ENCODE assay signal across 20 cellular contexts in genomic region chr2:172372436-172372835, GRCh38. TPM values are rescaled to one million over a fixed set of nuclear protein-coding genes. Genes with fewer than 3 reads are reported as not detected.
A peak's percentile ranks its signal among the peaks of the same experiment; 100 is the strongest.
DNase-seq lines count a peak whose midpoint lies in the region; ATAC-seq, FAIRE-seq and TF ChIP-seq lines count a peak whose summit lies in the region.
"Had no signal": no experiment of that assay in that cellular context is flagged by ENCODE, and none has a peak within 500 bp of the region (broad histone marks: within the 10 kb centered on the region; RNA-seq: fewer than 3 reads in every experiment).

No MANE protein-coding gene starts in this region.

- H3K9me1 ChIP-seq in keratinocyte (ENCODE audit: control insufficient read depth, extremely low read depth, insufficient read depth, low read length) = no peaks in the 10 kb centered on the region

- POLR2A ChIA-PET in PC-3 (lab: Charles Lee; ENCODE audit: unreplicated experiment) = interaction anchor here (0.6 kb wide), 1 partner anchor 195 kb away, joined by 5 read pairs; no protein-coding TSS in a partner anchor

- H3K27ac ChIP-seq in RWPE2 (ENCODE audit: poor library complexity, severe bottlenecking) (peak overlapping the region; percentile 46), keratinocyte (ENCODE audit: control insufficient read depth, insufficient read depth, low read length) (peak overlapping the region; percentile 55), PC-3 (ENCODE audit: low read length) (no peak overlapping the region), pancreas (no peak overlapping the region)
- no peak overlapping the region for H3K27ac ChIP-seq in effector memory CD4-positive, alpha-beta T cell (ENCODE audit: insufficient read depth, low read length, poor library complexity, severe bottlenecking)
- H3K27ac ChIP-seq: C4-2B, SJCRH30 had no signal

- DNase-seq in HPDE6-E6E7 (ENCODE audit: extremely low spot score) = peak; percentile 75
- DNase-seq in NCI-H146 treated with DMSO at 0.1 percent for 48 hours (lab: John Stamatoyannopoulos, UW; ENCODE audit: unreplicated experiment) = peak; percentile 80
- no peak for DNase-seq in RWPE2 (ENCODE audit: low spot score)
- DNase-seq in keratinocyte (ENCODE audit: low read depth, low spot score) = peak; percentile 85
- DNase-seq in effector memory CD4-positive, alpha-beta T cell = no peak
- DNase-seq in PC-3 = no peak
- no peak for DNase-seq in pancreas
- DNase-seq: DND-41; H9; NCI-H1694 treated with DMSO at 0.1 percent for 48 hours; NCI-H2107; NK-92 treated with Interleukin-12 subunit alpha and Interleukin-12 subunit beta, amount 100 ng/mL, for 24 hours; RPMI8226; SJCRH30 had no signal

- H3K27me3 ChIP-seq in RWPE2 (ENCODE audit: insufficient read depth, poor library complexity, severe bottlenecking) = no peaks in the 10 kb centered on the region
- H3K27me3 ChIP-seq in keratinocyte (ENCODE audit: control insufficient read depth, extremely low read depth, insufficient read depth, low read length) = no peaks in the 10 kb centered on the region
- H3K27me3 ChIP-seq in effector memory CD4-positive, alpha-beta T cell (replicated peaks; ENCODE audit: control insufficient read depth, insufficient read depth, low read length, poor library complexity, severe bottlenecking) = no peaks in the 10 kb centered on the region
- H3K27me3 ChIP-seq in PC-3 (ENCODE audit: low read length) = no peaks in the 10 kb centered on the region
- H3K27me3 ChIP-seq in pancreas = no peaks in the 10 kb centered on the region
- H3K27me3 ChIP-seq: SJCRH30 had no signal

- ATAC-seq in RWPE2 (ENCODE audit: low read depth) = peak; percentile 97
- no peak for ATAC-seq in PC-3
- ATAC-seq in HG02981 (IDR thresholded peaks at IDR 0.05; ENCODE audit: unreplicated experiment) = no peak
- no peak for ATAC-seq in pancreas
- ATAC-seq: GM12878 had no signal

- no peaks in the 10 kb centered on the region for H3K36me3 ChIP-seq in RWPE2 (ENCODE audit: low read depth)
- no peaks in the 10 kb centered on the region for H3K36me3 ChIP-seq in keratinocyte (ENCODE audit: control insufficient read depth in 2 of 2, extremely low read depth in 1 of 2, insufficient read depth in 2 of 2, low read length in 2 of 2)
- no peaks in the 10 kb centered on the region for H3K36me3 ChIP-seq in effector memory CD4-positive, alpha-beta T cell (ENCODE audit: control insufficient read depth, insufficient read depth, low read length)
- no peaks in the 10 kb centered on the region for H3K36me3 ChIP-seq in PC-3 (ENCODE audit: low read depth, low read length)
- no peaks in the 10 kb centered on the region for H3K36me3 ChIP-seq in pancreas
- H3K36me3 ChIP-seq: SJCRH30 had no signal

- H3K79me2 ChIP-seq in keratinocyte (ENCODE audit: control insufficient read depth, insufficient read depth, low read length) (no peaks in the 10 kb centered on the region), PC-3 (ENCODE audit: low read length) (no peaks in the 10 kb centered on the region)

- H3K4me3 ChIP-seq in RWPE2 (ENCODE audit: severe bottlenecking) (no peak overlapping the region), keratinocyte (ENCODE audit: control insufficient read depth in 2 of 3, extremely low read depth in 1 of 3, insufficient read depth in 2 of 3, low read depth in 1 of 3, low read length in 3 of 3) (no peak overlapping the region), PC-3 (ENCODE audit: low read length) (no peak overlapping the region), pancreas (no peak overlapping the region)
- H3K4me3 ChIP-seq in effector memory CD4-positive, alpha-beta T cell (ENCODE audit: insufficient read depth, low read depth, low read length, poor library complexity, severe bottlenecking) = no peak overlapping the region
- H3K4me3 ChIP-seq: GM12878, SJCRH30 had no signal

- H3K4me1 ChIP-seq in RWPE2 (ENCODE audit: insufficient read depth, poor library complexity, severe bottlenecking) (peaks cover 17% of the 10 kb centered on the region), keratinocyte (ENCODE audit: control insufficient read depth, extremely low read depth, insufficient read depth, low read length) (peaks cover 34% of the 10 kb centered on the region), PC-3 (ENCODE audit: insufficient read depth, low read length) (no peaks in the 10 kb centered on the region), pancreas (peaks cover 26 to 37% (median 32%) of the 10 kb centered on the region in 3 donors)
- no peaks in the 10 kb centered on the region for H3K4me1 ChIP-seq in effector memory CD4-positive, alpha-beta T cell (ENCODE audit: control insufficient read depth, insufficient read depth, low read length, poor library complexity, severe bottlenecking)
- H3K4me1 ChIP-seq: SJCRH30 had no signal

- H2AFZ ChIP-seq in keratinocyte (ENCODE audit: control insufficient read depth, low read length) (no peak overlapping the region), PC-3 (ENCODE audit: low read length) (no peak overlapping the region)

- dilution Hi-C loops in keratinocyte (cut with MboI; ENCODE audit: extremely low pct_ligation_motif_present, low sequenced_read_pairs) = no loop called here

- TF ChIP-seq CTCF in RWPE2 (IDR thresholded peaks at IDR 0.05; ENCODE audit: poor library complexity, severe bottlenecking) (no peak), keratinocyte (optimal IDR thresholded peaks at IDR 0.05 in 1 of 3, IDR thresholded peaks at IDR 0.05 in 1 of 3, conservative IDR thresholded peaks at IDR 0.05 in 1 of 3; ENCODE audit: extremely low read depth in 1 of 3, insufficient read depth in 2 of 3, low read length in 3 of 3) (no peak), PC-3 (conservative IDR thresholded peaks at IDR 0.05; ENCODE audit: low read depth, low read length) (no peak), pancreas (IDR thresholded peaks at IDR 0.05) (no peak)

- no peaks in the 10 kb centered on the region for H3K9me2 ChIP-seq in PC-3 (replicated peaks; ENCODE audit: low read length)

- no peaks in the 10 kb centered on the region for H3F3A ChIP-seq in PC-3 (ENCODE audit: low read length, unreplicated experiment)

- H4K20me1 ChIP-seq in keratinocyte (ENCODE audit: control insufficient read depth, extremely low read depth, insufficient read depth, low read length) (no peaks in the 10 kb centered on the region), PC-3 (ENCODE audit: low read length) (no peaks in the 10 kb centered on the region)

- H3K9me3 ChIP-seq in RWPE2 (ENCODE audit: severe bottlenecking) (no peaks in the 10 kb centered on the region), keratinocyte (ENCODE audit: control insufficient read depth, low read depth, low read length) (peaks cover 3% of the 10 kb centered on the region), PC-3 (ENCODE audit: low read length) (no peaks in the 10 kb centered on the region), pancreas (no peaks in the 10 kb centered on the region)
- no peaks in the 10 kb centered on the region for H3K9me3 ChIP-seq in effector memory CD4-positive, alpha-beta T cell (ENCODE audit: control insufficient read depth, low read length)

- peak overlapping the region; percentile 43 for H3K4me2 ChIP-seq in keratinocyte (ENCODE audit: control insufficient read depth, extremely low read depth, insufficient read depth, low read depth, low read length)
- H3K4me2 ChIP-seq in PC-3 (ENCODE audit: low read length) = no peak overlapping the region

- H3K9ac ChIP-seq in keratinocyte (ENCODE audit: control insufficient read depth, extremely low read depth, insufficient read depth, low read length) = no peak overlapping the region
- no peak overlapping the region for H3K9ac ChIP-seq in PC-3 (ENCODE audit: low read length)

- BruUV-seq in PC-3 (replicated peaks; lab: Mats Ljungman, UMichigan) = no TSS peak

- intact Hi-C loops in PC-3 (cut with micrococcal nuclease) (no loop called here), pancreas (cut with DNase I) (no loop called here)

- CTCF ChIA-PET in PC-3 (lab: Charles Lee) = no interaction called here

- FAIRE-seq in keratinocyte (lab: Jason Lieb, UNC) = peak; percentile 91
- FAIRE-seq in pancreas (lab: Jason Lieb, UNC) = no peak
- FAIRE-seq: G401.6, GM12878, GM18507, HTR-8/SVneo had no signal

RNA-seq across cellular contexts. Expression of gene ITGA6, which starts 55.0 kb away (rescaled TPM):
- 258 to 441 TPM (median 273 TPM) in 3 replicates for polyA plus RNA-seq in keratinocyte
- polyA plus RNA-seq in keratinocyte (2011; ENCODE audit: low read depth) = 360 TPM
- polyA plus RNA-seq in keratinocyte (2011; cell fraction: cytosol; rRNA removed) = 148 and 205 TPM in 2 replicates
- polyA plus RNA-seq in keratinocyte (2011; cell fraction: nucleus; rRNA removed) = 661 and 820 TPM in 2 replicates
- 169 and 660 TPM in 2 replicates for polyA plus RNA-seq in keratinocyte (2012; ENCODE audit: low replicate concordance)
- 374 to 691 TPM (median 492 TPM) in 3 replicates for polyA minus RNA-seq in keratinocyte
- polyA minus RNA-seq in keratinocyte (2011; cell fraction: cytosol; rRNA and poly(A)+ RNA removed) = 252 TPM
- polyA minus RNA-seq in keratinocyte (2011; cell fraction: nucleus; rRNA and poly(A)+ RNA removed) = 750 and 1,558 TPM in 2 replicates
- total RNA-seq in PC-3 (2014; rRNA removed) = 181 and 204 TPM in 2 replicates
- 10 to 100 TPM; 50.7 to 92.7 (median 58.3) TPM for total RNA-seq in pancreas
- 10 to 100 TPM; 14.7 to 23.8 TPM for polyA plus RNA-seq in pancreas

Comparison
In these comparisons a context has a peak if more than half of its experiments do, and no peak if none do; other contexts are left out.
1. DNase-seq: peak in HPDE6-E6E7 (single experiment), NCI-H146 treated with DMSO at 0.1 percent for 48 hours (single experiment) and keratinocyte (single experiment); none in RWPE2 (single experiment), effector memory CD4-positive, alpha-beta T cell (0 of 3), PC-3 (single experiment) and pancreas (0 of 6).
2. H3K27ac ChIP-seq: peak in RWPE2 (single experiment) and keratinocyte (single experiment); none in effector memory CD4-positive, alpha-beta T cell (single experiment), PC-3 (single experiment) and pancreas (0 of 4).